In genomic region chr5:54024466-54024865, GRCh38 we compare ENCODE assay signal across 24 cellular contexts.
A peak's percentile ranks its signal among the peaks of the same experiment; 100 is the strongest.
DNase-seq lines count a peak whose midpoint lies in the region; ATAC-seq and TF ChIP-seq lines count a peak whose summit lies in the region.
"Had no signal": no experiment of that assay in that cellular context is flagged by ENCODE, and none has a peak within 500 bp of the region (broad histone marks: within the 10 kb centered on the region; RNA-seq: fewer than 3 reads in every experiment).

No MANE protein-coding gene starts in this region.

- peaks cover 24% of the 10 kb centered on the region for H3K4me1 ChIP-seq in smooth muscle cell (ENCODE audit: low read depth)
- H3K4me1 ChIP-seq: suprapubic skin had no signal

- in situ Hi-C loops in astrocyte of the spinal cord (cut with HindIII; ENCODE audit: low sequenced_read_pairs): no loop called here

- H3K36me3 ChIP-seq in smooth muscle cell (ENCODE audit: low read depth): no peaks in the 10 kb centered on the region
- H3K36me3 ChIP-seq: suprapubic skin had no signal

- H3K27ac ChIP-seq in smooth muscle cell (ENCODE audit: low read depth): no peak overlapping the region
- H3K27ac ChIP-seq: suprapubic skin, VCaP had no signal

- no peaks in the 10 kb centered on the region for H4K20me1 ChIP-seq in smooth muscle cell (ENCODE audit: low read depth)

- no peak overlapping the region for H3K9ac ChIP-seq in smooth muscle cell (ENCODE audit: low read depth)

- H3K4me3 ChIP-seq in astrocyte of the spinal cord (ENCODE audit: low read depth, low read length) (no peak overlapping the region), fibroblast of pulmonary artery (replicated peaks; ENCODE audit: low read depth, low read length) (no peak overlapping the region), smooth muscle cell (no peak overlapping the region)
- H3K4me3 ChIP-seq: suprapubic skin had no signal

- no peaks in the 10 kb centered on the region for H3F3A ChIP-seq in smooth muscle cell (ENCODE audit: low read depth)

- DNase-seq in HCEC 1CT (peak; percentile 96), astrocyte of the spinal cord (ENCODE audit: low read depth, low spot score) (peak; percentile 25), fibroblast of pulmonary artery (ENCODE audit: low read depth) (peak; percentile 75), smooth muscle cell (lab: John Stamatoyannopoulos, UW; ENCODE audit: unreplicated experiment) (no peak), cardiac septum (ENCODE audit: low spot score) (no peak)
- DNase-seq in activated CD4-positive, alpha-beta T cell treated with anti-CD3 and anti-CD28 coated beads for 48 hours: no peak
- DNase-seq: activated CD4-positive, alpha-beta memory T cell treated with anti-CD3 and anti-CD28 coated beads, Interleukin-2, amount 10 ng/mL, durations not matched to agents 7 days and 5 days; activated T-cell treated with anti-CD3 and anti-CD28 coated beads, Interleukin-2, amount 50 U/mL, for 4 hours; central memory CD4-positive, alpha-beta T cell; DMS153; effector CD8-positive, alpha-beta T cell; foreskin melanocyte; left cardiac atrium; NCI-H2081 treated with DMSO at 0.1 percent for 48 hours; NCI-H510A treated with DMSO at 0.1 percent for 48 hours; nephron progenitor cell; stimulated activated CD4-positive, alpha-beta T cell treated with anti-CD3 and anti-CD28 coated beads, Interleukin-12 subunit alpha, Interleukin-12 subunit beta, amount 100 ng/mL, for 4 hours; T-helper 1 cell had no signal

- ATAC-seq in GM19351 (IDR thresholded peaks at IDR 0.05; ENCODE audit: unreplicated experiment): no peak
- ATAC-seq: activated naive CD4-positive, alpha-beta T cell treated with anti-CD3 and anti-CD28 coated beads, Interleukin-2, amount 50 U/mL, for 72 hours; activated T-cell treated with anti-CD3 and anti-CD28 coated beads, Interleukin-2, amount 50 U/mL, for 4 hours; HepG2; left cardiac atrium; Right ventricle myocardium inferior had no signal

- H3K4me2 ChIP-seq in smooth muscle cell: peak overlapping the region; percentile 13

- 94% methylated on average over 1 of the region's 1 CpG for WGBS in smooth muscle cell (ENCODE audit: low lambda C conversion rate)

- H3K79me2 ChIP-seq in smooth muscle cell (ENCODE audit: low read depth): no peaks in the 10 kb centered on the region

- TF ChIP-seq CTCF in astrocyte of the spinal cord (IDR thresholded peaks at IDR 0.05; ENCODE audit: low read depth, low read length) (no peak), fibroblast of pulmonary artery (IDR thresholded peaks at IDR 0.05; ENCODE audit: low read length, missing control alignments) (no peak), smooth muscle cell (IDR thresholded peaks at IDR 0.05; ENCODE audit: borderline replicate concordance, insufficient read depth, poor library complexity, severe bottlenecking) (no peak)

- intact Hi-C loops in cardiac septum (cut with DNase I): no loop called here

- no peak overlapping the region for H2AFZ ChIP-seq in smooth muscle cell (ENCODE audit: low read depth)

- no peaks in the 10 kb centered on the region for H3K9me3 ChIP-seq in smooth muscle cell (replicated peaks; ENCODE audit: low read depth)
- H3K9me3 ChIP-seq: suprapubic skin had no signal

- H3K27me3 ChIP-seq in smooth muscle cell (ENCODE audit: low read depth): no peaks in the 10 kb centered on the region
- H3K27me3 ChIP-seq: suprapubic skin had no signal

Comparison
In these comparisons a context has a peak if more than half of its experiments do, and no peak if none do; other contexts are left out.
1. DNase-seq: peak in HCEC 1CT (single experiment), astrocyte of the spinal cord (single experiment) and fibroblast of pulmonary artery (single experiment); none in smooth muscle cell (single experiment), activated CD4-positive, alpha-beta T cell treated with anti-CD3 and anti-CD28 coated beads for 48 hours (single experiment) and cardiac septum (single experiment).